In genomic region chr2:28810384-28811285, GRCh38 we compare ENCODE assay signal across 1 cellular context.
TF ChIP-seq lines count a peak whose summit lies in the region.

TSS of gene SPDYA (plus strand) at chr2:28810834. CDS start at chr2:28816015, 5,181 bp downstream.

TF ChIP-seq in A549, 52 proteins besides CTCF, POLR2A, EP300 and RAD21 (continued from another document):
- TF ChIP-seq PBX3 (IDR thresholded peaks at IDR 0.05) (no peak), HDAC2 (IDR thresholded peaks at IDR 0.05) (no peak), MAFK (IDR thresholded peaks at IDR 0.05; ENCODE audit: partially characterized antibody) (no peak), FOSL2 (IDR thresholded peaks at IDR 0.05) (no peak), FOSL2 (CRISPR knock-in tag; IDR thresholded peaks at IDR 0.05) (no peak), HOXB13 (CRISPR knock-in tag; IDR thresholded peaks at IDR 0.05; ENCODE audit: low read depth) (peak; percentile 82), EHMT2 (IDR thresholded peaks at IDR 0.05; ENCODE audit: low read depth) (no peak), ZNF302 (CRISPR knock-in tag; IDR thresholded peaks at IDR 0.05) (no peak), RARB (CRISPR knock-in tag; IDR thresholded peaks at IDR 0.05) (no peak), E2F6 (IDR thresholded peaks at IDR 0.05; ENCODE audit: borderline replicate concordance, low read depth) (peak; percentile 99), ZFP36 (IDR thresholded peaks at IDR 0.05; ENCODE audit: borderline replicate concordance, partially characterized antibody) (no peak), JUN (IDR thresholded peaks at IDR 0.05) (peak; percentile 44 to 69; a peak in 2 of 5 replicates), EHF (CRISPR knock-in tag; IDR thresholded peaks at IDR 0.05) (no peak), HOXA7 (CRISPR knock-in tag; IDR thresholded peaks at IDR 0.05) (no peak), KDM1A (IDR thresholded peaks at IDR 0.05; ENCODE audit: low read depth) (no peak), CHD2 (IDR thresholded peaks at IDR 0.05; ENCODE audit: low read length, partially characterized antibody) (no peak), NPAS2 (CRISPR knock-in tag; IDR thresholded peaks at IDR 0.05; ENCODE audit: borderline replicate concordance) (no peak), TP53 (CRISPR knock-in tag; IDR thresholded peaks at IDR 0.05) (0 out of 2 replicates have a peak, but pooled peaks have one; percentile 28), SREBF2 (IDR thresholded peaks at IDR 0.05) (no peak), JUNB (IDR thresholded peaks at IDR 0.05) (no peak), HOXB5 (CRISPR knock-in tag; IDR thresholded peaks at IDR 0.05) (peak; percentile 87), HES2 (IDR thresholded peaks at IDR 0.05) (no peak), TFCP2L1 (CRISPR knock-in tag; IDR thresholded peaks at IDR 0.05) (peak; percentile 57; the same call in 1 of the 2 replicates), NFE2L2 (conservative IDR thresholded peaks at IDR 0.05; ENCODE audit: low read length) (no peak), KDM5A (IDR thresholded peaks at IDR 0.05) (no peak)
